ENCODE assay signal across 8 cellular contexts in the genomic region with DNA sequence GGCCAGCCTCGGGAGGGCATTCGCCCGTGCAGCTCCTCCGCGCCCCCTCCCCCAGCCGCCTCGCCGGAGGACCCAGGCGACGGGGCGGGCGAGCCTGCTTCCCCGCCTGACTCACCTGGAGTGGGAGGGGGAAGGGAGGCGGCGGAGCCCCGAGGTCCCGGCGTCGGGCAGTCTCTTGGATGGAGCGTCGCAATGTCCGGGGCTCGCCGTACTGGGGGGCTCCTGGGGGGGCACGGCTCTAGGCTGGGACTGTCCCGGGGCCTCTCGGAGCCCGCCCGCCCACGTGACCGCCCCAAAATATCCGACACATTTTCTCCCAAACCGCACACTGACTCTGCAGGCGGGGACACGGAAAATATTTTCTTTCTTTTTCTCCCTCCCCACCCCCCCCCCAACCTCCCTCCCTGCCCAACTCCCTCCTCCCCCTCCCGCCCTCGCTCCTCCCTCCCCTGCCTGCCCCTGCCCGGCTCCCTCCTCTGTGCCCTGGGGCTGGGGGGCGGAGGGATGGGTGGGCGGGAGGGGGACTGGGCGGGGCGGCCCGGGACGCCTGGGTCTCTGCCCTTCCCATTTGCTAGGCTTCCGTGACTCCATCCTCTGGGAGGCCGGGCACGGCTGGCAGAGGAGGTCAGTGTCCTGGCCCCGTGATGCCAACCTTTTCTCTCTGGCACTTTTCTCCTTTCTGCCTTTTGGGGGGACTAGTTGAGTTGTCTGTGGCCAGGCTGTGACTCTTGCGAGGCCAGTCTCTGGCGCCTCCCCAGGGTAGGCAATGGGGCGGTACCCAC. TPM values are rescaled to one million over a fixed set of nuclear protein-coding genes. Genes with fewer than 3 reads are reported as not detected.
DNase-seq lines count a peak whose midpoint lies in the region; ATAC-seq, FAIRE-seq and TF ChIP-seq lines count a peak whose summit lies in the region.

A gene (minus strand): TSS at position 351 of the 782 bp plus-strand sequence. CDS start 4,664 bp downstream, outside the sequence.

- H3K9ac ChIP-seq in keratinocyte (ENCODE audit: control insufficient read depth, extremely low read depth, insufficient read depth, low read length), result peak within 1 kb of the TSS; percentile 81

- peak within 1 kb of the TSS; percentile 55 for H3K27ac ChIP-seq in CD4-positive, alpha-beta T cell (ENCODE audit: low read depth, low read length)
- H3K27ac ChIP-seq in keratinocyte (ENCODE audit: control insufficient read depth, insufficient read depth, low read length), result peak within 1 kb of the TSS; percentile 61

- peak within 1 kb of the TSS; percentile 41 for H2AFZ ChIP-seq in keratinocyte (ENCODE audit: control insufficient read depth, low read length)

- H3K27me3 Mint-ChIP-seq in CD4-positive, alpha-beta T cell, result no peaks in the 10 kb centered on the region
- peaks cover 2% of the 10 kb centered on the region for H3K27me3 Mint-ChIP-seq in activated B cell treated with CpG ODN at 0.5 μM for 24 hours

- intact Hi-C loops in CD4-positive, alpha-beta T cell (cut with DNase I, micrococcal nuclease), result loop anchor here (1.0 to 2.0 kb wide), 2 partner anchors 10 to 19 kb away; no protein-coding TSS in a partner anchor
- intact Hi-C loops in activated B cell treated with CpG ODN at 0.5 μM for 24 hours (cut with micrococcal nuclease), result loop anchor here (1.0 to 2.0 kb wide), 2 partner anchors 11 to 25 kb away; no protein-coding TSS in a partner anchor

- peaks cover 6% of the 10 kb centered on the region for H3K79me2 ChIP-seq in keratinocyte (ENCODE audit: control insufficient read depth, insufficient read depth, low read length)

- CTCF ChIA-PET in CD4-positive, alpha-beta T cell (lab: Charles Lee), result interaction anchor here (2.3 kb wide), 1 partner anchor 18 kb away, joined by 8 read pairs; no protein-coding TSS in a partner anchor
- CTCF ChIA-PET in activated B cell treated with CpG ODN at 0.5 μM for 24 hours (lab: Charles Lee), result interaction anchor here (0.6 kb wide), 1 partner anchor 83 kb away, joined by 5 read pairs; no protein-coding TSS in a partner anchor

- peak within 1 kb of the TSS; percentile 81 for H3K27ac Mint-ChIP-seq in CD4-positive, alpha-beta T cell
- no peak within 1 kb of the TSS for H3K27ac Mint-ChIP-seq in activated B cell treated with CpG ODN at 0.5 μM for 24 hours

- no peaks in the 10 kb centered on the region for H3K36me3 Mint-ChIP-seq in CD4-positive, alpha-beta T cell (ENCODE audit: low read depth)
- H3K36me3 Mint-ChIP-seq in activated B cell treated with CpG ODN at 0.5 μM for 24 hours (ENCODE audit: low read depth), result no peaks in the 10 kb centered on the region

- FAIRE-seq in HTR-8/SVneo (lab: Jason Lieb, UNC) (no peak), keratinocyte (lab: Jason Lieb, UNC) (no peak)

- dilution Hi-C loops in keratinocyte (cut with MboI; ENCODE audit: extremely low pct_ligation_motif_present, low sequenced_read_pairs), result no loop called here

- peaks cover 52% of the 10 kb centered on the region for H3K4me1 ChIP-seq in keratinocyte (ENCODE audit: control insufficient read depth, extremely low read depth, insufficient read depth, low read length)

- no peaks in the 10 kb centered on the region for H4K20me1 ChIP-seq in keratinocyte (ENCODE audit: control insufficient read depth, extremely low read depth, insufficient read depth, low read length)

- no peaks in the 10 kb centered on the region for H3K9me1 ChIP-seq in keratinocyte (ENCODE audit: control insufficient read depth, extremely low read depth, insufficient read depth, low read length)

- H3K4me1 Mint-ChIP-seq in CD4-positive, alpha-beta T cell (ENCODE audit: low read depth), result peaks cover 72% of the 10 kb centered on the region
- H3K4me1 Mint-ChIP-seq in activated B cell treated with CpG ODN at 0.5 μM for 24 hours, result peaks cover 36% of the 10 kb centered on the region

- TF ChIP-seq CTCF in CD4-positive, alpha-beta T cell (IDR thresholded peaks at IDR 0.05), result no peak
- TF ChIP-seq CTCF in activated B cell treated with CpG ODN at 0.5 μM for 24 hours (IDR thresholded peaks at IDR 0.05) (no peak), keratinocyte (optimal IDR thresholded peaks at IDR 0.05 in 1 of 3, IDR thresholded peaks at IDR 0.05 in 1 of 3, conservative IDR thresholded peaks at IDR 0.05 in 1 of 3; ENCODE audit: extremely low read depth in 1 of 3, insufficient read depth in 2 of 3, low read length in 3 of 3) (no peak)

- ATAC-seq in CD4-positive, alpha-beta T cell (ENCODE audit: poor library complexity), result peak; percentile 66
- peak; percentile 67 for ATAC-seq in activated B cell treated with CpG ODN at 0.5 μM for 24 hours (ENCODE audit: low read depth)

- H3K4me3 Mint-ChIP-seq in CD4-positive, alpha-beta T cell, result peak within 1 kb of the TSS; percentile 91
- peak within 1 kb of the TSS; percentile 81 for H3K4me3 Mint-ChIP-seq in activated B cell treated with CpG ODN at 0.5 μM for 24 hours

- peaks cover 1 to 2% of the 10 kb centered on the region in 2 experiments for H3K36me3 ChIP-seq in keratinocyte (ENCODE audit: control insufficient read depth in 2 of 2, extremely low read depth in 1 of 2, insufficient read depth in 2 of 2, low read length in 2 of 2)

- peak in 8 of 10 experiments; percentile 47 to 71 (median 57) for DNase-seq in CD4-positive, alpha-beta T cell
- DNase-seq in HTR-8/SVneo (ENCODE audit: insufficient read length, low spot score) (peak; percentile 87), activated B cell treated with CpG ODN at 0.5 μM for 24 hours (no peak), keratinocyte (ENCODE audit: low read depth, low spot score) (no peak), NCI-H82 (lab: John Stamatoyannopoulos, UW) (no peak), HuH-7 (ENCODE audit: low spot score) (no peak)
- peak; percentile 59 for DNase-seq in central memory CD4-positive, alpha-beta T cell
- DNase-seq in stimulated activated CD4-positive, alpha-beta T cell treated with anti-CD3 and anti-CD28 coated beads, Interleukin-2, amount 100 ng/mL, for 4 hours (ENCODE audit: low read depth), result peak; percentile 75

- H3K4me3 ChIP-seq in keratinocyte (ENCODE audit: control insufficient read depth in 2 of 3, extremely low read depth in 1 of 3, insufficient read depth in 2 of 3, low read depth in 1 of 3, low read length in 3 of 3), result peak within 1 kb of the TSS; percentile 38 to 83 (median 56)

- H3K9me3 ChIP-seq in CD4-positive, alpha-beta T cell (ENCODE audit: control insufficient read depth, low read length), result no peaks in the 10 kb centered on the region
- no peaks in the 10 kb centered on the region for H3K9me3 ChIP-seq in keratinocyte (ENCODE audit: control insufficient read depth, low read depth, low read length)

- peak within 1 kb of the TSS; percentile 83 for H3K4me2 ChIP-seq in keratinocyte (ENCODE audit: control insufficient read depth, extremely low read depth, insufficient read depth, low read depth, low read length)

- POLR2A ChIA-PET in CD4-positive, alpha-beta T cell (lab: Charles Lee), result interaction anchor here (0.9 to 3.4 kb wide), 3 partner anchors 9 to 12 kb away, joined by 3 to 21 read pairs (median 6); no protein-coding TSS in a partner anchor
- POLR2A ChIA-PET in activated B cell treated with CpG ODN at 0.5 μM for 24 hours (lab: Charles Lee), result interaction anchor here (1.4 kb wide), 1 partner anchor 11 kb away, joined by 6 read pairs; no protein-coding TSS in a partner anchor

- H3K9me3 Mint-ChIP-seq in CD4-positive, alpha-beta T cell, result no peaks in the 10 kb centered on the region
- H3K9me3 Mint-ChIP-seq in activated B cell treated with CpG ODN at 0.5 μM for 24 hours, result no peaks in the 10 kb centered on the region

- H3K27me3 ChIP-seq in CD4-positive, alpha-beta T cell (ENCODE audit: control insufficient read depth, insufficient read depth, low read length), result no peaks in the 10 kb centered on the region
- H3K27me3 ChIP-seq in keratinocyte (ENCODE audit: control insufficient read depth, extremely low read depth, insufficient read depth, low read length), result no peaks in the 10 kb centered on the region

RNA-seq across cellular contexts. Expression of the gene that starts here (rescaled TPM):
- 10 to 100 TPM; 14.0 to 15.8 TPM for total RNA-seq in CD4-positive, alpha-beta T cell
- 5.5 and 7.5 TPM in 2 replicates for total RNA-seq in activated B cell treated with CpG ODN at 0.5 μM for 24 hours
- 26.4 to 31.5 TPM (median 30.9 TPM) in 3 replicates for polyA plus RNA-seq in keratinocyte
- 43.6 TPM for polyA plus RNA-seq in keratinocyte (2011; ENCODE audit: low read depth)
- polyA plus RNA-seq in keratinocyte (2011; cell fraction: cytosol; rRNA removed), result 26.0 and 36.6 TPM in 2 replicates
- 31.8 and 38.9 TPM in 2 replicates for polyA plus RNA-seq in keratinocyte (2011; cell fraction: nucleus; rRNA removed)
- 39.6 and 84.0 TPM in 2 replicates for polyA plus RNA-seq in keratinocyte (2012; ENCODE audit: low replicate concordance)
- 48.5 to 64.1 TPM (median 57.6 TPM) in 3 replicates for polyA minus RNA-seq in keratinocyte
- polyA minus RNA-seq in keratinocyte (2011; cell fraction: cytosol; rRNA and poly(A)+ RNA removed), result 42.2 TPM
- 24.9 and 25.7 TPM in 2 replicates for polyA minus RNA-seq in keratinocyte (2011; cell fraction: nucleus; rRNA and poly(A)+ RNA removed)

Comparison
In these comparisons a context has a peak if more than half of its experiments do, and no peak if none do; other contexts are left out.
1. DNase-seq: peak in CD4-positive, alpha-beta T cell (8 of 10), HTR-8/SVneo (single experiment), central memory CD4-positive, alpha-beta T cell (single experiment) and stimulated activated CD4-positive, alpha-beta T cell treated with anti-CD3 and anti-CD28 coated beads, Interleukin-2, amount 100 ng/mL, for 4 hours (single experiment); none in activated B cell treated with CpG ODN at 0.5 μM for 24 hours (single experiment), keratinocyte (single experiment), NCI-H82 (single experiment) and HuH-7 (single experiment).